In genomic region chr2:158725496-158725895, GRCh38 we compare ENCODE assay signal across 12 cellular contexts.
DNase-seq lines count a peak whose midpoint lies in the region; ATAC-seq and TF ChIP-seq lines count a peak whose summit lies in the region.
"Had no signal": no experiment of that assay in that cellular context is flagged by ENCODE, and none has a peak within 500 bp of the region (broad histone marks: within the 10 kb centered on the region; RNA-seq: fewer than 3 reads in every experiment).

No MANE protein-coding gene starts in this region.

- H3K36me3 ChIP-seq in breast epithelium (no peaks in the 10 kb centered on the region), mammary epithelial cell (ENCODE audit: insufficient read depth, low read length) (no peaks in the 10 kb centered on the region), esophagus squamous epithelium (no peaks in the 10 kb centered on the region)

- H2AFZ ChIP-seq in mammary epithelial cell (ENCODE audit: low read depth, low read length), result no peak overlapping the region

- no peaks in the 10 kb centered on the region for H4K20me1 ChIP-seq in mammary epithelial cell (ENCODE audit: insufficient read depth, low read length)

- H3K79me2 ChIP-seq in mammary epithelial cell (ENCODE audit: insufficient read depth, low read length), result no peaks in the 10 kb centered on the region

- no TSS peak for BruUV-seq in mammary epithelial cell (replicated peaks; lab: Mats Ljungman, UMichigan)

- no peak for TF ChIP-seq POLR2A in breast epithelium (IDR thresholded peaks at IDR 0.05)
- no peak for TF ChIP-seq POLR2A in esophagus squamous epithelium (IDR thresholded peaks at IDR 0.05)

- peaks cover 11 to 14% of the 10 kb centered on the region in 2 donors for H3K4me1 ChIP-seq in breast epithelium
- H3K4me1 ChIP-seq in mammary epithelial cell (ENCODE audit: insufficient read depth, low read length), result peaks cover 31% of the 10 kb centered on the region
- H3K4me1 ChIP-seq in esophagus squamous epithelium, result peaks cover 38 to 73% (median 50%) of the 10 kb centered on the region in 3 donors

- DNase-seq in breast epithelium (ENCODE audit: low spot score in 2 of 2) (no peak), mammary epithelial cell (no peak), NCI-H510A treated with DMSO at 0.1 percent for 48 hours (lab: John Stamatoyannopoulos, UW) (peak; percentile 46), esophagus squamous epithelium (lab: John Stamatoyannopoulos, UW) (no peak), superior temporal gyrus (ENCODE audit: extremely low spot score) (peak; percentile 58), RKO (ENCODE audit: low spot score) (no peak)
- DNase-seq: activated CD8-positive, alpha-beta memory T cell treated with anti-CD3 and anti-CD28 coated beads, Interleukin-2, amount 50 U/mL, for 4 hours; cortex of kidney; left colon; SHP77 treated with DMSO at 0.1 percent for 48 hours had no signal

- WGBS in mammary epithelial cell (ENCODE audit: low coverage, missing lambda C conversion rate), result 99% methylated on average over 7 of the region's 7 CpGs
- WGBS in esophagus squamous epithelium, 2 donors, result 38 to 42% methylated on average over 5 to 6 of the region's 7 CpGs

- in situ Hi-C loops in mammary epithelial cell (cut with MboI; ENCODE audit: low sequenced_read_pairs in 2 of 2), result loop anchor here in 1 of 2 donors (25.0 kb wide), 1 partner anchor 938 kb away; no protein-coding TSS in a partner anchor

- H3K4me2 ChIP-seq in mammary epithelial cell (ENCODE audit: insufficient read depth, low read depth, low read length), result no peak overlapping the region

- TF ChIP-seq CTCF in breast epithelium (IDR thresholded peaks at IDR 0.05) (no peak), mammary epithelial cell (conservative IDR thresholded peaks at IDR 0.05 in 1 of 2, IDR thresholded peaks at IDR 0.05 in 1 of 2; ENCODE audit: extremely low read depth in 1 of 2, insufficient read depth in 1 of 2, low read depth in 1 of 2, low read length in 2 of 2) (no peak), esophagus squamous epithelium (IDR thresholded peaks at IDR 0.05) (no peak)

- H3K4me3 ChIP-seq in breast epithelium, result no peak overlapping the region
- H3K4me3 ChIP-seq in mammary epithelial cell (replicated peaks in 1 of 3; ENCODE audit: insufficient read depth in 1 of 3, low read depth in 2 of 3, low read length in 3 of 3), result no peak overlapping the region
- no peak overlapping the region for H3K4me3 ChIP-seq in esophagus squamous epithelium

- intact Hi-C loops in breast epithelium (cut with DNase I; ENCODE audit: low total_unique reads), result no loop called here
- intact Hi-C loops in mammary epithelial cell (cut with micrococcal nuclease), result no loop called here
- intact Hi-C loops in esophagus squamous epithelium (cut with DNase I), result no loop called here

- H3K27ac ChIP-seq in breast epithelium (peak overlapping the region; percentile 87 to 93), mammary epithelial cell (ENCODE audit: insufficient read depth, low read depth, low read length) (no peak overlapping the region), esophagus squamous epithelium (peak overlapping the region; percentile 73 to 87 (median 77))

- no peaks in the 10 kb centered on the region for H3K9me3 ChIP-seq in breast epithelium
- no peaks in the 10 kb centered on the region for H3K9me3 ChIP-seq in mammary epithelial cell (replicated peaks; ENCODE audit: insufficient read depth, low read length)
- no peaks in the 10 kb centered on the region for H3K9me3 ChIP-seq in esophagus squamous epithelium

- dilution Hi-C loops in mammary epithelial cell (cut with HindIII; ENCODE audit: low sequenced_read_pairs), result no loop called here

- ATAC-seq in GM21381 (IDR thresholded peaks at IDR 0.05; ENCODE audit: unreplicated experiment), result no peak
- ATAC-seq in HG03097 (IDR thresholded peaks at IDR 0.05; ENCODE audit: low FRiP score, unreplicated experiment), result no peak

- CTCF ChIA-PET in mammary epithelial cell (lab: Charles Lee; ENCODE audit: low non-redundant PET), result no interaction called here

- H3K27me3 ChIP-seq in breast epithelium (no peaks in the 10 kb centered on the region), mammary epithelial cell (ENCODE audit: insufficient read depth, low read length) (no peaks in the 10 kb centered on the region), esophagus squamous epithelium (no peaks in the 10 kb centered on the region)

- H3K9ac ChIP-seq in mammary epithelial cell (ENCODE audit: insufficient read depth, low read length), result no peak overlapping the region

Comparison
In these comparisons a context has a peak if more than half of its experiments do, and no peak if none do; other contexts are left out.
1. DNase-seq: peak in NCI-H510A treated with DMSO at 0.1 percent for 48 hours (single experiment) and superior temporal gyrus (single experiment); none in breast epithelium (0 of 2), mammary epithelial cell (single experiment), esophagus squamous epithelium (single experiment) and RKO (single experiment).